5 cellular contexts compared by ENCODE assay signal in the genomic region with DNA sequence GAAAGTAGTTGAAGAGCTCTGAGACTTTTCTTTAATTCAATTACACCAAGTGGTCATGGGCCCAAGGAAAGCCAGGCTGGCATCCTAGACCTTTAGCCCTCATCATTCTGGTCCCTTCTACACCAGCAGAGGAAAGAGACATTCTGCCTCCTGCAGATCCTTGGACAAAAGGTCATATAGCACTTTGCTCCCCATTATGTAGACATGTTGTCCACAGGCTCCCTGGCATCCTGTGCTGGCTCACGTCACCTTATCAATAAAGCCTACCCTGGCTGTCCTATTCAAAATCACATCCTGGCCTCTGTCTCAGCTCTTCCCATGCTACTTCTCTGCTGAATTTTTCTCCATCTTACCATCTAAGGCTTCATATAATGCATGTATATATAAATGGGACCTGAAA.
"Had no signal": no experiment of that assay in that cellular context is flagged by ENCODE, and none has a peak within 500 bp of the region (broad histone marks: within the 10 kb centered on the region; RNA-seq: fewer than 3 reads in every experiment).

No MANE protein-coding gene starts in this region.

- FAIRE-seq: HepG2, K562 had no signal

- ATAC-seq: HepG2, K562 had no signal

- DNase-seq: IMR-90, KBM-7, KG1 had no signal
